In genomic region chr9:134570151-134570621, GRCh38 we compare ENCODE assay signal across 12 cellular contexts.
DNase-seq lines count a peak whose midpoint lies in the region; ATAC-seq and TF ChIP-seq lines count a peak whose summit lies in the region.
"Had no signal": no experiment of that assay in that cellular context is flagged by ENCODE, and none has a peak within 500 bp of the region (broad histone marks: within the 10 kb centered on the region; RNA-seq: fewer than 3 reads in every experiment).

No MANE protein-coding gene starts in this region.

- H3K4me1 ChIP-seq in GM23248 (ENCODE audit: insufficient read depth) (peaks cover 4% of the 10 kb centered on the region), hepatocyte (ENCODE audit: insufficient read depth) (peaks cover 11% of the 10 kb centered on the region)

- ATAC-seq in stimulated activated memory B cell treated with anti-CD40 and anti-IgM and Interleukin-4, amounts not matched to agents 10 μg/mL and 1 μg/mL and 100 μg/mL, for 72 hours = peak; percentile 78
- ATAC-seq in HG02852 (IDR thresholded peaks at IDR 0.05; ENCODE audit: unreplicated experiment) = no peak

- H3F3A ChIP-seq in GM23248 (ENCODE audit: insufficient read depth) = peaks cover 21% of the 10 kb centered on the region; the same call in 1 of the 2 replicates

- H3K9me2 ChIP-seq in GM23248 (ENCODE audit: insufficient read depth) (no peaks in the 10 kb centered on the region), hepatocyte (replicated peaks; ENCODE audit: insufficient read depth) (no peaks in the 10 kb centered on the region)

- H3K27me3 ChIP-seq in GM23248 (replicated peaks; ENCODE audit: insufficient read depth) = no peaks in the 10 kb centered on the region
- no peaks in the 10 kb centered on the region for H3K27me3 ChIP-seq in hepatocyte

- no peak overlapping the region for H3K4me3 Mint-ChIP-seq in stimulated activated memory B cell treated with anti-CD40 and anti-IgM and Interleukin-4, amounts not matched to agents 10 μg/mL and 1 μg/mL and 100 μg/mL, for 72 hours

- no peak overlapping the region for H3K27ac Mint-ChIP-seq in stimulated activated memory B cell treated with anti-CD40 and anti-IgM and Interleukin-4, amounts not matched to agents 10 μg/mL and 1 μg/mL and 100 μg/mL, for 72 hours

- peaks cover 4% of the 10 kb centered on the region for H3K9me3 Mint-ChIP-seq in stimulated activated memory B cell treated with anti-CD40 and anti-IgM and Interleukin-4, amounts not matched to agents 10 μg/mL and 1 μg/mL and 100 μg/mL, for 72 hours

- 64% methylated on average over 10 of the region's 10 CpGs for WGBS in GM23248 (ENCODE audit: low coverage in 1 of 2, low lambda C conversion rate in 2 of 2, missing lambda C conversion rate in 2 of 2), 2 experiments
- 77% methylated on average over 10 of the region's 10 CpGs for WGBS in hepatocyte (ENCODE audit: low lambda C conversion rate, missing lambda C conversion rate)

- peak; percentile 54 for DNase-seq in GM23248
- DNase-seq in RPMI8226 = peak; percentile 36
- peak; percentile 26 for DNase-seq in hepatocyte (ENCODE audit: low spot score)
- no peak for DNase-seq in HPDE6-E6E7 (ENCODE audit: extremely low spot score)
- DNase-seq in dedifferentiated amniotic fluid mesenchymal stem cell (ENCODE audit: extremely low spot score) = no peak
- no peak for DNase-seq in glomerular visceral epithelial cell (ENCODE audit: extremely low spot score)
- DNase-seq: NCI-H1417 treated with DMSO at 0.1 percent for 48 hours, small intestine, T-helper 9 cell had no signal

- no peaks in the 10 kb centered on the region for H3K36me3 Mint-ChIP-seq in stimulated activated memory B cell treated with anti-CD40 and anti-IgM and Interleukin-4, amounts not matched to agents 10 μg/mL and 1 μg/mL and 100 μg/mL, for 72 hours

- H3K4me3 ChIP-seq in GM23248 = no peak overlapping the region
- H3K4me3 ChIP-seq in hepatocyte = no peak overlapping the region

- no peak overlapping the region for H3K27ac ChIP-seq in GM23248
- H3K27ac ChIP-seq in hepatocyte = peak overlapping the region; percentile 56

- H3K9ac ChIP-seq in GM23248 = no peak overlapping the region

- no peaks in the 10 kb centered on the region for H3K27me3 Mint-ChIP-seq in stimulated activated memory B cell treated with anti-CD40 and anti-IgM and Interleukin-4, amounts not matched to agents 10 μg/mL and 1 μg/mL and 100 μg/mL, for 72 hours

- no peaks in the 10 kb centered on the region for H3K9me3 ChIP-seq in GM23248 (ENCODE audit: low read depth)
- no peaks in the 10 kb centered on the region for H3K9me3 ChIP-seq in hepatocyte (ENCODE audit: low read depth)
- H3K9me3 ChIP-seq: Caco-2 had no signal

- TF ChIP-seq CTCF in hepatocyte (IDR thresholded peaks at IDR 0.05; ENCODE audit: poor library complexity) = no peak

- H4K20me1 ChIP-seq in GM23248 (ENCODE audit: insufficient read depth) = no peaks in the 10 kb centered on the region
- H4K20me1 ChIP-seq in hepatocyte (ENCODE audit: insufficient read depth, poor library complexity, severe bottlenecking) = no peaks in the 10 kb centered on the region

- H3K79me2 ChIP-seq in GM23248 (ENCODE audit: insufficient read depth) = no peaks in the 10 kb centered on the region
- no peaks in the 10 kb centered on the region for H3K79me2 ChIP-seq in hepatocyte

- peaks cover 7% of the 10 kb centered on the region for H3K4me1 Mint-ChIP-seq in stimulated activated memory B cell treated with anti-CD40 and anti-IgM and Interleukin-4, amounts not matched to agents 10 μg/mL and 1 μg/mL and 100 μg/mL, for 72 hours

- H3K36me3 ChIP-seq in GM23248 (ENCODE audit: low read depth) (no peaks in the 10 kb centered on the region), hepatocyte (replicated peaks; ENCODE audit: insufficient read depth, low read depth) (no peaks in the 10 kb centered on the region)

- H2AFZ ChIP-seq in GM23248 = no peak overlapping the region
- H2AFZ ChIP-seq in hepatocyte = no peak overlapping the region

- no peak overlapping the region for H3K4me2 ChIP-seq in GM23248 (ENCODE audit: unreplicated experiment)
- H3K4me2 ChIP-seq in hepatocyte = no peak overlapping the region

- in situ Hi-C loops in GM23248 (cut with MboI) = no loop called here

Comparison
In these comparisons a context has a peak if more than half of its experiments do, and no peak if none do; other contexts are left out.
1. DNase-seq: peak in GM23248 (single experiment), RPMI8226 (single experiment) and hepatocyte (single experiment); none in HPDE6-E6E7 (single experiment), dedifferentiated amniotic fluid mesenchymal stem cell (single experiment) and glomerular visceral epithelial cell (single experiment).